10 cellular contexts compared by ENCODE assay signal in genomic region chrX:15882704-15883539, GRCh38. TPM values are rescaled to one million over a fixed set of nuclear protein-coding genes. Genes with fewer than 3 reads are reported as not detected.
A peak's percentile ranks its signal among the peaks of the same experiment; 100 is the strongest.
DNase-seq lines count a peak whose midpoint lies in the region; ATAC-seq and TF ChIP-seq lines count a peak whose summit lies in the region.
"Had no signal": no experiment of that assay in that cellular context is flagged by ENCODE, and none has a peak within 500 bp of the region (broad histone marks: within the 10 kb centered on the region; RNA-seq: fewer than 3 reads in every experiment).

No MANE protein-coding gene starts in this region.

- CTCF ChIA-PET in activated CD4-positive, alpha-beta T cell treated with anti-CD3 and anti-CD28 coated beads, Interleukin-2, amount 10 ng/mL, durations not matched to agents 7 days and 5 days (lab: Charles Lee): no interaction called here

- intact Hi-C loops in head of caudate nucleus (cut with DNase I): no loop called here

- H4K20me1 ChIP-seq in DOHH2 (ENCODE audit: control insufficient read depth, insufficient read depth, low read depth, low read length): no peaks in the 10 kb centered on the region

- no peaks in the 10 kb centered on the region for H3K36me3 ChIP-seq in DOHH2 (ENCODE audit: control insufficient read depth, low read length)

- H3K27me3 Mint-ChIP-seq in central memory CD8-positive, alpha-beta T cell: peaks cover 24% of the 10 kb centered on the region
- no peaks in the 10 kb centered on the region for H3K27me3 Mint-ChIP-seq in activated CD4-positive, alpha-beta T cell treated with anti-CD3 and anti-CD28 coated beads, Interleukin-2, amount 10 ng/mL, durations not matched to agents 7 days and 5 days

- H3K79me2 ChIP-seq in DOHH2 (ENCODE audit: control insufficient read depth, low read length): no peaks in the 10 kb centered on the region

- no peak overlapping the region for H3K27ac Mint-ChIP-seq in central memory CD8-positive, alpha-beta T cell (ENCODE audit: low read depth)
- no peak overlapping the region for H3K27ac Mint-ChIP-seq in activated CD4-positive, alpha-beta T cell treated with anti-CD3 and anti-CD28 coated beads, Interleukin-2, amount 10 ng/mL, durations not matched to agents 7 days and 5 days

- no peaks in the 10 kb centered on the region for H3K9me3 ChIP-seq in DOHH2 (ENCODE audit: control insufficient read depth, insufficient read depth, low read length)

- no peaks in the 10 kb centered on the region for H3K9me2 ChIP-seq in DOHH2 (replicated peaks; ENCODE audit: control insufficient read depth, low read length)

- H3K4me3 ChIP-seq in DOHH2 (ENCODE audit: low read length): peak overlapping the region; percentile 30; the same call in 1 of the 2 replicates
- H3K4me3 ChIP-seq in HL-60 (replicated peaks; ENCODE audit: insufficient read depth, low read length): no peak overlapping the region

- DNase-seq in HL-60 (ENCODE audit: low read depth in 1 of 2, low spot score in 1 of 2): peak; percentile 25 to 60
- DNase-seq in central memory CD8-positive, alpha-beta T cell (ENCODE audit: low spot score in 2 of 2): no peak
- DNase-seq in head of caudate nucleus: no peak
- DNase-seq in activated CD4-positive, alpha-beta T cell treated with anti-CD3 and anti-CD28 coated beads, Interleukin-2, amount 10 ng/mL, durations not matched to agents 7 days and 5 days: no peak
- DNase-seq in NCI-H146 (lab: John Stamatoyannopoulos, UW): no peak
- DNase-seq: activated T-cell treated with anti-CD3 and anti-CD28 coated beads, Interleukin-2, amount 50 U/mL, for 4 hours; naive thymus-derived CD8-positive, alpha-beta T cell had no signal

- H3F3A ChIP-seq in DOHH2 (ENCODE audit: control insufficient read depth, insufficient read depth): no peaks in the 10 kb centered on the region

- H3K4me1 Mint-ChIP-seq in central memory CD8-positive, alpha-beta T cell: peaks cover 7% of the 10 kb centered on the region
- H3K4me1 Mint-ChIP-seq in activated CD4-positive, alpha-beta T cell treated with anti-CD3 and anti-CD28 coated beads, Interleukin-2, amount 10 ng/mL, durations not matched to agents 7 days and 5 days: peaks cover 7% of the 10 kb centered on the region

- POLR2A ChIA-PET in activated CD4-positive, alpha-beta T cell treated with anti-CD3 and anti-CD28 coated beads, Interleukin-2, amount 10 ng/mL, durations not matched to agents 7 days and 5 days (lab: Charles Lee): no interaction called here

- no peaks in the 10 kb centered on the region for H3K36me3 Mint-ChIP-seq in central memory CD8-positive, alpha-beta T cell (ENCODE audit: insufficient read depth)
- no peaks in the 10 kb centered on the region for H3K36me3 Mint-ChIP-seq in activated CD4-positive, alpha-beta T cell treated with anti-CD3 and anti-CD28 coated beads, Interleukin-2, amount 10 ng/mL, durations not matched to agents 7 days and 5 days (ENCODE audit: low read depth)

- TF ChIP-seq CTCF in DOHH2 (IDR thresholded peaks at IDR 0.05; ENCODE audit: low read depth, low read length, poor library complexity, severe bottlenecking): no peak
- no peak for TF ChIP-seq CTCF in HL-60 (IDR thresholded peaks at IDR 0.05; ENCODE audit: insufficient read depth, low read length)

- no peak overlapping the region for H3K4me3 Mint-ChIP-seq in central memory CD8-positive, alpha-beta T cell
- H3K4me3 Mint-ChIP-seq in activated CD4-positive, alpha-beta T cell treated with anti-CD3 and anti-CD28 coated beads, Interleukin-2, amount 10 ng/mL, durations not matched to agents 7 days and 5 days: no peak overlapping the region
- H3K4me3 Mint-ChIP-seq: activated T-cell treated with anti-CD3 and anti-CD28 coated beads, Interleukin-2, amount 50 U/mL, for 4 hours had no signal

- peak overlapping the region; percentile 24; the same call in 1 of the 2 replicates for H3K4me2 ChIP-seq in DOHH2 (ENCODE audit: low read length)

- no peaks in the 10 kb centered on the region for H3K27me3 ChIP-seq in DOHH2 (ENCODE audit: control insufficient read depth, low read length)
- no peaks in the 10 kb centered on the region for H3K27me3 ChIP-seq in HL-60 (ENCODE audit: insufficient read depth, poor library complexity, severe bottlenecking)

- ATAC-seq in GM21447 (IDR thresholded peaks at IDR 0.05; ENCODE audit: unreplicated experiment) (peak; percentile 81), HG03469 (IDR thresholded peaks at IDR 0.05; ENCODE audit: unreplicated experiment) (no peak)
- peak; percentile 36 for ATAC-seq in central memory CD8-positive, alpha-beta T cell (replicated peaks; ENCODE audit: extremely low read depth, poor library complexity, severe bottlenecking)

- no peak overlapping the region for H3K27ac ChIP-seq in DOHH2 (ENCODE audit: low read depth, low read length)
- H3K27ac ChIP-seq in HL-60 (replicated peaks): peak overlapping the region; percentile 56

- H3K9me3 Mint-ChIP-seq in central memory CD8-positive, alpha-beta T cell: peaks cover 6% of the 10 kb centered on the region
- H3K9me3 Mint-ChIP-seq in activated CD4-positive, alpha-beta T cell treated with anti-CD3 and anti-CD28 coated beads, Interleukin-2, amount 10 ng/mL, durations not matched to agents 7 days and 5 days: no peaks in the 10 kb centered on the region
- H3K9me3 Mint-ChIP-seq: activated T-cell treated with anti-CD3 and anti-CD28 coated beads, Interleukin-2, amount 50 U/mL, for 4 hours had no signal

- peaks cover 23% of the 10 kb centered on the region for H3K4me1 ChIP-seq in DOHH2 (ENCODE audit: control insufficient read depth, low read length)

RNA-seq across cellular contexts. Expression of gene AP1S2, which starts 28.3 kb away (rescaled TPM):
- total RNA-seq in activated CD4-positive, alpha-beta T cell treated with anti-CD3 and anti-CD28 coated beads, Interleukin-2, amount 10 ng/mL, durations not matched to agents 7 days and 5 days: 10 to 100 TPM; 38.6 to 41.2 TPM

Comparison
In these comparisons a context has a peak if more than half of its experiments do, and no peak if none do; other contexts are left out.
1. DNase-seq: peak in HL-60 (2 of 2); none in central memory CD8-positive, alpha-beta T cell (0 of 2), head of caudate nucleus (0 of 42), activated CD4-positive, alpha-beta T cell treated with anti-CD3 and anti-CD28 coated beads, Interleukin-2, amount 10 ng/mL, durations not matched to agents 7 days and 5 days (single experiment) and NCI-H146 (single experiment).